In genomic region chr5:149441194-149441753, GRCh38 we compare ENCODE assay signal across 13 cellular contexts.
"Had no signal": no experiment of that assay in that cellular context is flagged by ENCODE, and none has a peak within 500 bp of the region (broad histone marks: within the 10 kb centered on the region; RNA-seq: fewer than 3 reads in every experiment).

No MANE protein-coding gene starts in this region.

- H3K27ac Mint-ChIP-seq: activated naive CD4-positive, alpha-beta T cell treated with anti-CD3 and anti-CD28 coated beads, Interleukin-2, amount 10 ng/mL, durations not matched to agents 7 days and 5 days; activated T-helper 2 cell treated with anti-CD3 and anti-CD28 coated beads, Interferon-gamma antibody, Interleukin-2, Interleukin-4, amounts not matched to agents 10 μg/mL and 5 μg/mL and 100 μg/mL, durations not matched to agents 14 hours and 24 hours and 36 hours; effector memory CD8-positive, alpha-beta T cell; natural killer cell treated with Interleukin-12 subunit alpha and Interleukin-12 subunit beta and Interleukin-15 and Interleukin-18, amount 100 ng/mL, for 72 hours; progenitor cell of endocrine pancreas; stimulated activated naive CD8-positive, alpha-beta T cell treated with anti-CD3 and anti-CD28 coated beads, Interleukin-15, amount 100 ng/mL, for 72 hours had no signal

- H3K9me3 ChIP-seq: testis had no signal

- H3K27me3 Mint-ChIP-seq: stimulated activated naive CD8-positive, alpha-beta T cell treated with anti-CD3 and anti-CD28 coated beads, Interleukin-15, amount 100 ng/mL, for 72 hours had no signal

- H3K9me3 Mint-ChIP-seq: activated naive CD4-positive, alpha-beta T cell treated with anti-CD3 and anti-CD28 coated beads, Interleukin-2, amount 10 ng/mL, durations not matched to agents 7 days and 5 days; activated T-helper 2 cell treated with anti-CD3 and anti-CD28 coated beads, Interferon-gamma antibody, Interleukin-2, Interleukin-4, amounts not matched to agents 10 μg/mL and 5 μg/mL and 100 μg/mL, durations not matched to agents 14 hours and 24 hours and 36 hours; effector memory CD8-positive, alpha-beta T cell; natural killer cell treated with Interleukin-12 subunit alpha and Interleukin-12 subunit beta and Interleukin-15 and Interleukin-18, amount 100 ng/mL, for 72 hours; stimulated activated naive CD8-positive, alpha-beta T cell treated with anti-CD3 and anti-CD28 coated beads, Interleukin-15, amount 100 ng/mL, for 72 hours had no signal

- H3K4me3 ChIP-seq: left lung, testis had no signal

- DNase-seq: activated CD4-positive, alpha-beta T cell treated with anti-CD3 and anti-CD28 coated beads, Interleukin-2, amount 50 U/mL, for 48 hours; activated naive CD4-positive, alpha-beta T cell treated with anti-CD3 and anti-CD28 coated beads, Interleukin-2, amount 10 ng/mL, durations not matched to agents 7 days and 5 days; activated T-cell treated with anti-CD3 and anti-CD28 coated beads, Interleukin-2, amount 50 U/mL, for 1 hour; dermis blood vessel endothelial cell; effector memory CD8-positive, alpha-beta T cell; erythroblast; left lung; small intestine; stimulated activated naive CD8-positive, alpha-beta T cell treated with anti-CD3 and anti-CD28 coated beads, Interleukin-15, amount 100 ng/mL, for 72 hours; testis had no signal

- H3K36me3 ChIP-seq: left lung had no signal

- H3K27me3 ChIP-seq: left lung, testis had no signal

- H3K27ac ChIP-seq: left lung had no signal

- H3K4me3 Mint-ChIP-seq: activated naive CD4-positive, alpha-beta T cell treated with anti-CD3 and anti-CD28 coated beads, Interleukin-2, amount 10 ng/mL, durations not matched to agents 7 days and 5 days; effector memory CD8-positive, alpha-beta T cell; natural killer cell treated with Interleukin-12 subunit alpha and Interleukin-12 subunit beta and Interleukin-15 and Interleukin-18, amount 100 ng/mL, for 72 hours; stimulated activated naive CD8-positive, alpha-beta T cell treated with anti-CD3 and anti-CD28 coated beads, Interleukin-15, amount 100 ng/mL, for 72 hours had no signal

- ATAC-seq: effector memory CD8-positive, alpha-beta T cell; left lung; natural killer cell treated with Interleukin-12 subunit alpha and Interleukin-12 subunit beta and Interleukin-15 and Interleukin-18, amount 100 ng/mL, for 72 hours had no signal

- H3K36me3 Mint-ChIP-seq: activated naive CD4-positive, alpha-beta T cell treated with anti-CD3 and anti-CD28 coated beads, Interleukin-2, amount 10 ng/mL, durations not matched to agents 7 days and 5 days; natural killer cell treated with Interleukin-12 subunit alpha and Interleukin-12 subunit beta and Interleukin-15 and Interleukin-18, amount 100 ng/mL, for 72 hours had no signal
